Comparison of ENCODE assay signal across 13 cellular contexts in the genomic region with DNA sequence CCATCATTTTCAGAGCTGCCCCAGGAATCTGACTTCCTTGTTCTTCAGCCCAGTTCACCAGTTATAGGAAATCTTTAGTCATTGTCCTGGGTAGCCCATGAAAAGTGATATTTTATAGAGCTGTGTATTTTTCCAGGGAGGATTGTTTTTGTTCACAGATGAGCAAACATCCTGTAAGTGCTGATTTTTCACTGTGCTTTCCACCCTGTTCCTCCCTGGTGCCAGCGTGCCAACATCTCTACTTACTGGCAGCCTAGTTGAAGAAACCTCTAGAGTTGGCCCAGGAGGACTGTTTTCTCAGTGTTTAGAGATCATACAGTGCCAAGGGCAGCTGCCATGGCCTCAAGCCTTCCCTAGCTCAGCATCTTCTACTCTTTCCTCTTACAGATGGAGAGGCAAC. TPM values are rescaled to one million over a fixed set of nuclear protein-coding genes. Genes with fewer than 3 reads are reported as not detected.
DNase-seq lines count a peak whose midpoint lies in the region; ATAC-seq and TF ChIP-seq lines count a peak whose summit lies in the region.
"Had no signal": no experiment of that assay in that cellular context is flagged by ENCODE, and none has a peak within 500 bp of the region (broad histone marks: within the 10 kb centered on the region; RNA-seq: fewer than 3 reads in every experiment).

No MANE protein-coding gene starts in this region.

- peak overlapping the region in 5 of 6 donors; percentile 42 to 87 (median 86) for H3K27ac Mint-ChIP-seq in naive B cell
- H3K27ac Mint-ChIP-seq in glutamatergic neuron (ENCODE audit: unreplicated experiment) = no peak overlapping the region
- H3K27ac Mint-ChIP-seq: T-helper 2 cell treated with Interferon-gamma antibody and Interleukin-4, amounts not matched to agents 5 μg/mL and 100 μg/mL, for 36 hours had no signal

- H3K9me3 Mint-ChIP-seq in naive B cell = no peaks in the 10 kb centered on the region
- peaks cover 7% of the 10 kb centered on the region for H3K9me3 Mint-ChIP-seq in glutamatergic neuron (ENCODE audit: unreplicated experiment)
- H3K9me3 Mint-ChIP-seq: T-helper 2 cell treated with Interferon-gamma antibody and Interleukin-4, amounts not matched to agents 5 μg/mL and 100 μg/mL, for 36 hours had no signal

- ATAC-seq in naive B cell (ENCODE audit: low read depth in 2 of 2) = no peak
- ATAC-seq: Panc1 had no signal

- dilution Hi-C loops in mammary epithelial cell (cut with HindIII; ENCODE audit: low sequenced_read_pairs) = no loop called here

- H3K27me3 ChIP-seq in mammary epithelial cell (ENCODE audit: insufficient read depth, low read length) = no peaks in the 10 kb centered on the region
- no peaks in the 10 kb centered on the region for H3K27me3 ChIP-seq in esophagus squamous epithelium
- no peaks in the 10 kb centered on the region for H3K27me3 ChIP-seq in uterus

- H3K36me3 Mint-ChIP-seq in naive B cell (peaks cover 24 to 34% of the 10 kb centered on the region in 2 donors), glutamatergic neuron (ENCODE audit: unreplicated experiment) (peaks cover 15% of the 10 kb centered on the region)

- H3K4me1 Mint-ChIP-seq in naive B cell = peaks cover 54 to 89% (median 54%) of the 10 kb centered on the region in 3 donors
- H3K4me1 Mint-ChIP-seq in glutamatergic neuron (ENCODE audit: low read depth, unreplicated experiment) = peaks cover 14% of the 10 kb centered on the region

- no peak overlapping the region for H3K27ac ChIP-seq in mammary epithelial cell (ENCODE audit: insufficient read depth, low read depth, low read length)
- H3K27ac ChIP-seq in esophagus squamous epithelium = peak overlapping the region in 3 of 4 donors; percentile 62 to 78 (median 64)
- peak overlapping the region; percentile 53 to 77 for H3K27ac ChIP-seq in uterus

- BruUV-seq in mammary epithelial cell (replicated peaks; lab: Mats Ljungman, UMichigan) = no TSS peak

- CTCF ChIA-PET in mammary epithelial cell (lab: Charles Lee; ENCODE audit: low non-redundant PET) = no interaction called here

- no peak overlapping the region for H2AFZ ChIP-seq in mammary epithelial cell (ENCODE audit: low read depth, low read length)

- WGBS in mammary epithelial cell (ENCODE audit: low coverage, missing lambda C conversion rate) = 100% methylated on average over 1 of the region's 1 CpG
- 57 to 64% methylated on average over 1 of the region's 1 CpG for WGBS in esophagus squamous epithelium, 2 donors

- no peaks in the 10 kb centered on the region for H3K4me1 ChIP-seq in mammary epithelial cell (ENCODE audit: insufficient read depth, low read length)
- H3K4me1 ChIP-seq in esophagus squamous epithelium = peaks cover 0 to 31% (median 0%) of the 10 kb centered on the region in 3 donors
- no peaks in the 10 kb centered on the region for H3K4me1 ChIP-seq in uterus

- H3K36me3 ChIP-seq in mammary epithelial cell (ENCODE audit: insufficient read depth, low read length) = no peaks in the 10 kb centered on the region
- H3K36me3 ChIP-seq in esophagus squamous epithelium = no peaks in the 10 kb centered on the region
- H3K36me3 ChIP-seq in uterus = no peaks in the 10 kb centered on the region

- no peaks in the 10 kb centered on the region for H3K79me2 ChIP-seq in mammary epithelial cell (ENCODE audit: insufficient read depth, low read length)

- no peaks in the 10 kb centered on the region for H3K9me3 ChIP-seq in mammary epithelial cell (replicated peaks; ENCODE audit: insufficient read depth, low read length)
- no peaks in the 10 kb centered on the region for H3K9me3 ChIP-seq in esophagus squamous epithelium
- H3K9me3 ChIP-seq in uterus = no peaks in the 10 kb centered on the region

- TF ChIP-seq POLR2A in esophagus squamous epithelium (IDR thresholded peaks at IDR 0.05) = no peak
- no peak for TF ChIP-seq POLR2A in uterus (IDR thresholded peaks at IDR 0.05)

- H3K27me3 Mint-ChIP-seq in naive B cell (no peaks in the 10 kb centered on the region), glutamatergic neuron (ENCODE audit: unreplicated experiment) (peaks cover 10% of the 10 kb centered on the region)

- H3K4me2 ChIP-seq in mammary epithelial cell (ENCODE audit: insufficient read depth, low read depth, low read length) = no peak overlapping the region

- H3K4me3 ChIP-seq in mammary epithelial cell (replicated peaks in 1 of 3; ENCODE audit: insufficient read depth in 1 of 3, low read depth in 2 of 3, low read length in 3 of 3) (no peak overlapping the region), esophagus squamous epithelium (no peak overlapping the region), uterus (no peak overlapping the region)

- H3K4me3 Mint-ChIP-seq in naive B cell (no peak overlapping the region), glutamatergic neuron (ENCODE audit: unreplicated experiment) (no peak overlapping the region)
- H3K4me3 Mint-ChIP-seq: T-helper 2 cell treated with Interferon-gamma antibody and Interleukin-4, amounts not matched to agents 5 μg/mL and 100 μg/mL, for 36 hours had no signal

- no peak overlapping the region for H3K9ac ChIP-seq in mammary epithelial cell (ENCODE audit: insufficient read depth, low read length)

- DNase-seq in T47D (ENCODE audit: low read depth in 1 of 2, low spot score in 1 of 2) = peak; percentile 46 to 69
- no peak for DNase-seq in mammary epithelial cell
- DNase-seq in esophagus squamous epithelium (lab: John Stamatoyannopoulos, UW) = no peak
- no peak for DNase-seq in naive B cell
- DNase-seq in uterus = peak in 1 of 2 donors; percentile 47
- no peak for DNase-seq in glutamatergic neuron
- DNase-seq in DMS79 treated with DMSO at 0.1 percent for 48 hours (lab: John Stamatoyannopoulos, UW) = no peak
- DNase-seq in GM19240 (ENCODE audit: insufficient read length, low spot score) = no peak
- DNase-seq: ACHN; NCI-H226; stimulated activated CD4-positive, alpha-beta T cell treated with anti-CD3 and anti-CD28 coated beads, Interleukin-4, amount 100 ng/mL, for 4 hours had no signal

- intact Hi-C loops in mammary epithelial cell (cut with micrococcal nuclease) = no loop called here
- intact Hi-C loops in esophagus squamous epithelium (cut with DNase I) = no loop called here
- intact Hi-C loops in uterus (cut with DNase I; ENCODE audit: low total_unique reads) = no loop called here

- no peak for TF ChIP-seq CTCF in mammary epithelial cell (conservative IDR thresholded peaks at IDR 0.05 in 1 of 2, IDR thresholded peaks at IDR 0.05 in 1 of 2; ENCODE audit: extremely low read depth in 1 of 2, insufficient read depth in 1 of 2, low read depth in 1 of 2, low read length in 2 of 2)
- TF ChIP-seq CTCF in esophagus squamous epithelium (IDR thresholded peaks at IDR 0.05) = no peak
- no peak for TF ChIP-seq CTCF in uterus (IDR thresholded peaks at IDR 0.05)
- TF ChIP-seq CTCF in glutamatergic neuron (IDR thresholded peaks at IDR 0.05; ENCODE audit: partially characterized antibody, unreplicated experiment) = no peak

- no peaks in the 10 kb centered on the region for H4K20me1 ChIP-seq in mammary epithelial cell (ENCODE audit: insufficient read depth, low read length)

- in situ Hi-C loops in T47D (cut with HindIII; ENCODE audit: low pct_unique_long_range_greater_than_20kb, low sequenced_read_pairs) (no loop called here), mammary epithelial cell (cut with MboI; ENCODE audit: low sequenced_read_pairs in 2 of 2) (no loop called here)

RNA-seq across cellular contexts. Expression of gene ST6GAL1, which starts 41.3 kb away (rescaled TPM):
- 10 to 100 TPM; 21.8 to 22.6 TPM for total RNA-seq in mammary epithelial cell
- polyA plus RNA-seq in mammary epithelial cell = 18.4 TPM
- polyA minus RNA-seq in mammary epithelial cell = 32.2 TPM
- total RNA-seq in esophagus squamous epithelium = 10 to 100 TPM in 2 of 4 donors, 1 to 10 TPM in 2; 6.0 to 44.2 (median 15.2) TPM
- polyA plus RNA-seq in naive B cell (ENCODE audit: low read depth in 6 of 6) = 100 to 1,000 TPM; 210 to 330 (median 253) TPM
- 100 to 1,000 TPM in 1 of 4 donors, 10 to 100 TPM in 3; 32.6 to 107 (median 57.1) TPM for total RNA-seq in uterus
- 156 TPM for total RNA-seq in glutamatergic neuron (ENCODE audit: unreplicated experiment)

Comparison
In these comparisons a context has a peak if more than half of its experiments do, and no peak if none do; other contexts are left out.
1. DNase-seq: peak in T47D (2 of 2); none in mammary epithelial cell (single experiment), esophagus squamous epithelium (single experiment), naive B cell (single experiment), glutamatergic neuron (single experiment), DMS79 treated with DMSO at 0.1 percent for 48 hours (single experiment) and GM19240 (single experiment).